Comparison of ENCODE assay signal across 23 cellular contexts in genomic region chr5:177269976-177270375, GRCh38. TPM values are rescaled to one million over a fixed set of nuclear protein-coding genes. Genes with fewer than 3 reads are reported as not detected.
A peak's percentile ranks its signal among the peaks of the same experiment; 100 is the strongest.
DNase-seq lines count a peak whose midpoint lies in the region; ATAC-seq and TF ChIP-seq lines count a peak whose summit lies in the region.
"Had no signal": no experiment of that assay in that cellular context is flagged by ENCODE, and none has a peak within 500 bp of the region (broad histone marks: within the 10 kb centered on the region; RNA-seq: fewer than 3 reads in every experiment).

No MANE protein-coding gene starts in this region.

- CTCF ChIA-PET in WTC11 (lab: Charles Lee), result interaction anchor here (0.9 kb wide), 1 partner anchor 156 kb away, joined by 3 read pairs; no protein-coding TSS in a partner anchor

- peak; percentile 38 for DNase-seq in HPDE6-E6E7 (ENCODE audit: extremely low spot score)
- no peak for DNase-seq in WTC11 (ENCODE audit: low spot score)
- DNase-seq in stimulated activated effector memory CD8-positive, alpha-beta T cell treated with anti-CD3 and anti-CD28 coated beads, Interleukin-12 subunit alpha, Interleukin-12 subunit beta, amount 100 ng/mL, for 72 hours (ENCODE audit: low spot score in 2 of 2), result no peak
- DNase-seq in psoas muscle, result no peak
- DNase-seq: ACHN; CD4-positive, alpha-beta T cell; DMS79; GM23248; MV-4-11; NCI-H1105 treated with DMSO at 0.1 percent for 48 hours; NCI-H2171; NCI-H345; NCI-H524 treated with DMSO at 0.1 percent for 48 hours; NCI-H82; Peyer's patch had no signal

- no peak for ATAC-seq in WTC11
- ATAC-seq in esophagus mucosa, result peak; percentile 51
- no peak for ATAC-seq in stimulated activated effector memory CD8-positive, alpha-beta T cell treated with anti-CD3 and anti-CD28 coated beads, Interleukin-12 subunit alpha, Interleukin-12 subunit beta, amount 100 ng/mL, for 72 hours
- ATAC-seq in GM18870 (IDR thresholded peaks at IDR 0.05; ENCODE audit: unreplicated experiment), result no peak
- ATAC-seq in psoas muscle, result no peak
- ATAC-seq in HG02610 (IDR thresholded peaks at IDR 0.05; ENCODE audit: unreplicated experiment), result no peak
- ATAC-seq: Right ventricle myocardium inferior had no signal

- H3K27ac ChIP-seq in psoas muscle, result no peak overlapping the region
- H3K27ac ChIP-seq: BLaER1, GM23248, KMS-11, Peyer's patch, SJSA1 had no signal

- 83 to 90% (median 85%) methylated on average over 3 of the region's 3 CpGs for WGBS in psoas muscle, 3 donors

- no peaks in the 10 kb centered on the region for H3K9me3 Mint-ChIP-seq in WTC11
- no peaks in the 10 kb centered on the region for H3K9me3 Mint-ChIP-seq in stimulated activated effector memory CD8-positive, alpha-beta T cell treated with anti-CD3 and anti-CD28 coated beads, Interleukin-12 subunit alpha, Interleukin-12 subunit beta, amount 100 ng/mL, for 72 hours
- H3K9me3 Mint-ChIP-seq: CD4-positive, alpha-beta T cell had no signal

- H3K27me3 ChIP-seq in psoas muscle (ENCODE audit: insufficient read depth in 3 of 3, low read length in 2 of 3), result no peaks in the 10 kb centered on the region
- H3K27me3 ChIP-seq: BLaER1, Peyer's patch, SJSA1 had no signal

- H3K27ac Mint-ChIP-seq in WTC11, result peak overlapping the region; percentile 91
- H3K27ac Mint-ChIP-seq in stimulated activated effector memory CD8-positive, alpha-beta T cell treated with anti-CD3 and anti-CD28 coated beads, Interleukin-12 subunit alpha, Interleukin-12 subunit beta, amount 100 ng/mL, for 72 hours, result peak overlapping the region; percentile 17
- H3K27ac Mint-ChIP-seq: CD4-positive, alpha-beta T cell had no signal

- peaks cover 85% of the 10 kb centered on the region for H3K36me3 Mint-ChIP-seq in WTC11
- peaks cover 95% of the 10 kb centered on the region for H3K36me3 Mint-ChIP-seq in stimulated activated effector memory CD8-positive, alpha-beta T cell treated with anti-CD3 and anti-CD28 coated beads, Interleukin-12 subunit alpha, Interleukin-12 subunit beta, amount 100 ng/mL, for 72 hours

- intact Hi-C loops in psoas muscle (cut with DNase I), result no loop called here

- H3K4me1 Mint-ChIP-seq in WTC11, result peaks cover 11% of the 10 kb centered on the region
- no peaks in the 10 kb centered on the region for H3K4me1 Mint-ChIP-seq in stimulated activated effector memory CD8-positive, alpha-beta T cell treated with anti-CD3 and anti-CD28 coated beads, Interleukin-12 subunit alpha, Interleukin-12 subunit beta, amount 100 ng/mL, for 72 hours

- no peaks in the 10 kb centered on the region for H3K9me3 ChIP-seq in psoas muscle
- H3K9me3 ChIP-seq: BLaER1, HAP-1, Peyer's patch, SJSA1 had no signal

- H3K4me1 ChIP-seq in psoas muscle, result no peaks in the 10 kb centered on the region
- H3K4me1 ChIP-seq: BLaER1, HAP-1, Peyer's patch, SJSA1 had no signal

- POLR2A ChIA-PET in WTC11 (lab: Charles Lee), result no interaction called here

- no peaks in the 10 kb centered on the region for H3K27me3 Mint-ChIP-seq in WTC11 (ENCODE audit: low read depth)
- H3K27me3 Mint-ChIP-seq: CD4-positive, alpha-beta T cell had no signal

- H3K4me3 ChIP-seq in psoas muscle, result no peak overlapping the region
- H3K4me3 ChIP-seq: BLaER1, GM23248, HAP-1, Peyer's patch, SJSA1 had no signal

- TF ChIP-seq CTCF in WTC11 (IDR thresholded peaks at IDR 0.05) (no peak), psoas muscle (IDR thresholded peaks at IDR 0.05) (no peak)

- peaks cover 2 to 94% of the 10 kb centered on the region in 2 donors for H3K36me3 ChIP-seq in psoas muscle (ENCODE audit: insufficient read depth in 1 of 2, low read depth in 1 of 2)

- H3K4me3 Mint-ChIP-seq in WTC11, result no peak overlapping the region
- no peak overlapping the region for H3K4me3 Mint-ChIP-seq in stimulated activated effector memory CD8-positive, alpha-beta T cell treated with anti-CD3 and anti-CD28 coated beads, Interleukin-12 subunit alpha, Interleukin-12 subunit beta, amount 100 ng/mL, for 72 hours
- H3K4me3 Mint-ChIP-seq: CD4-positive, alpha-beta T cell had no signal

TF ChIP-seq in WTC11, 78 proteins besides CTCF, POLR2A, EP300 and RAD21 (continues in another document):
- TF ChIP-seq, protein P1, sequence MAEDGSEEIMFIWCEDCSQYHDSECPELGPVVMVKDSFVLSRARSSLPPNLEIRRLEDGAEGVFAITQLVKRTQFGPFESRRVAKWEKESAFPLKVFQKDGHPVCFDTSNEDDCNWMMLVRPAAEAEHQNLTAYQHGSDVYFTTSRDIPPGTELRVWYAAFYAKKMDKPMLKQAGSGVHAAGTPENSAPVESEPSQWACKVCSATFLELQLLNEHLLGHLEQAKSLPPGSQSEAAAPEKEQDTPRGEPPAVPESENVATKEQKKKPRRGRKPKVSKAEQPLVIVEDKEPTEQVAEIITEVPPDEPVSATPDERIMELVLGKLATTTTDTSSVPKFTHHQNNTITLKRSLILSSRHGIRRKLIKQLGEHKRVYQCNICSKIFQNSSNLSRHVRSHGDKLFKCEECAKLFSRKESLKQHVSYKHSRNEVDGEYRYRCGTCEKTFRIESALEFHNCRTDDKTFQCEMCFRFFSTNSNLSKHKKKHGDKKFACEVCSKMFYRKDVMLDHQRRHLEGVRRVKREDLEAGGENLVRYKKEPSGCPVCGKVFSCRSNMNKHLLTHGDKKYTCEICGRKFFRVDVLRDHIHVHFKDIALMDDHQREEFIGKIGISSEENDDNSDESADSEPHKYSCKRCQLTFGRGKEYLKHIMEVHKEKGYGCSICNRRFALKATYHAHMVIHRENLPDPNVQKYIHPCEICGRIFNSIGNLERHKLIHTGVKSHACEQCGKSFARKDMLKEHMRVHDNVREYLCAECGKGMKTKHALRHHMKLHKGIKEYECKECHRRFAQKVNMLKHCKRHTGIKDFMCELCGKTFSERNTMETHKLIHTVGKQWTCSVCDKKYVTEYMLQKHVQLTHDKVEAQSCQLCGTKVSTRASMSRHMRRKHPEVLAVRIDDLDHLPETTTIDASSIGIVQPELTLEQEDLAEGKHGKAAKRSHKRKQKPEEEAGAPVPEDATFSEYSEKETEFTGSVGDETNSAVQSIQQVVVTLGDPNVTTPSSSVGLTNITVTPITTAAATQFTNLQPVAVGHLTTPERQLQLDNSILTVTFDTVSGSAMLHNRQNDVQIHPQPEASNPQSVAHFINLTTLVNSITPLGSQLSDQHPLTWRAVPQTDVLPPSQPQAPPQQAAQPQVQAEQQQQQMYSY (CRISPR knock-in tag; IDR thresholded peaks at IDR 0.05), result no peak
- TF ChIP-seq JUN (CRISPR knock-in tag; IDR thresholded peaks at IDR 0.05) (no peak), ZNF232 (CRISPR knock-in tag; IDR thresholded peaks at IDR 0.05) (no peak), PRRX2 (CRISPR knock-in tag; IDR thresholded peaks at IDR 0.05) (no peak)
- TF ChIP-seq, protein P2, sequence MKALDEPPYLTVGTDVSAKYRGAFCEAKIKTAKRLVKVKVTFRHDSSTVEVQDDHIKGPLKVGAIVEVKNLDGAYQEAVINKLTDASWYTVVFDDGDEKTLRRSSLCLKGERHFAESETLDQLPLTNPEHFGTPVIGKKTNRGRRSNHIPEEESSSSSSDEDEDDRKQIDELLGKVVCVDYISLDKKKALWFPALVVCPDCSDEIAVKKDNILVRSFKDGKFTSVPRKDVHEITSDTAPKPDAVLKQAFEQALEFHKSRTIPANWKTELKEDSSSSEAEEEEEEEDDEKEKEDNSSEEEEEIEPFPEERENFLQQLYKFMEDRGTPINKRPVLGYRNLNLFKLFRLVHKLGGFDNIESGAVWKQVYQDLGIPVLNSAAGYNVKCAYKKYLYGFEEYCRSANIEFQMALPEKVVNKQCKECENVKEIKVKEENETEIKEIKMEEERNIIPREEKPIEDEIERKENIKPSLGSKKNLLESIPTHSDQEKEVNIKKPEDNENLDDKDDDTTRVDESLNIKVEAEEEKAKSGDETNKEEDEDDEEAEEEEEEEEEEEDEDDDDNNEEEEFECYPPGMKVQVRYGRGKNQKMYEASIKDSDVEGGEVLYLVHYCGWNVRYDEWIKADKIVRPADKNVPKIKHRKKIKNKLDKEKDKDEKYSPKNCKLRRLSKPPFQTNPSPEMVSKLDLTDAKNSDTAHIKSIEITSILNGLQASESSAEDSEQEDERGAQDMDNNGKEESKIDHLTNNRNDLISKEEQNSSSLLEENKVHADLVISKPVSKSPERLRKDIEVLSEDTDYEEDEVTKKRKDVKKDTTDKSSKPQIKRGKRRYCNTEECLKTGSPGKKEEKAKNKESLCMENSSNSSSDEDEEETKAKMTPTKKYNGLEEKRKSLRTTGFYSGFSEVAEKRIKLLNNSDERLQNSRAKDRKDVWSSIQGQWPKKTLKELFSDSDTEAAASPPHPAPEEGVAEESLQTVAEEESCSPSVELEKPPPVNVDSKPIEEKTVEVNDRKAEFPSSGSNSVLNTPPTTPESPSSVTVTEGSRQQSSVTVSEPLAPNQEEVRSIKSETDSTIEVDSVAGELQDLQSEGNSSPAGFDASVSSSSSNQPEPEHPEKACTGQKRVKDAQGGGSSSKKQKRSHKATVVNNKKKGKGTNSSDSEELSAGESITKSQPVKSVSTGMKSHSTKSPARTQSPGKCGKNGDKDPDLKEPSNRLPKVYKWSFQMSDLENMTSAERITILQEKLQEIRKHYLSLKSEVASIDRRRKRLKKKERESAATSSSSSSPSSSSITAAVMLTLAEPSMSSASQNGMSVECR (CRISPR knock-in tag; IDR thresholded peaks at IDR 0.05; ENCODE audit: borderline replicate concordance), result no peak

RNA-seq across cellular contexts. Expression of gene RAB24, which starts 33.5 kb away (rescaled TPM):
- total RNA-seq in WTC11 (2021), result 37.0 to 40.2 TPM (median 38.0 TPM) in 3 replicates
- total RNA-seq in esophagus mucosa, result 31.8 TPM
- total RNA-seq in psoas muscle, result 10 to 100 TPM; 14.9 to 21.1 (median 20.1) TPM
- 10 to 100 TPM; 29.4 to 38.2 (median 37.4) TPM for polyA plus RNA-seq in psoas muscle

RNA-seq across cellular contexts. Expression of gene PRELID1, which starts 33.6 kb away (rescaled TPM):
- total RNA-seq in WTC11 (2021) (235 to 273 TPM (median 245 TPM) in 3 replicates), esophagus mucosa (144 TPM), psoas muscle (10 to 100 TPM; 19.9 to 66.8 (median 44.3) TPM)
- 100 to 1,000 TPM in 1 of 3 donors, 10 to 100 TPM in 2; 44.3 to 201 (median 56.8) TPM for polyA plus RNA-seq in psoas muscle

RNA-seq across cellular contexts. Expression of gene MXD3, which starts 41.7 kb away (rescaled TPM):
- total RNA-seq in WTC11 (2021) (16.9 to 25.7 TPM (median 18.8 TPM) in 3 replicates), esophagus mucosa (7.8 TPM), psoas muscle (1 to 10 TPM; 2.3 to 4.2 (median 2.8) TPM)
- 1 to 10 TPM in 2 of 3 donors, under 1 TPM in 1; 0.80 to 2.1 (median 1.3) TPM for polyA plus RNA-seq in psoas muscle
